ENCODE assay signal across 8 cellular contexts in genomic region chr22:19663286-19663815, GRCh38. TPM values are rescaled to one million over a fixed set of nuclear protein-coding genes. Genes with fewer than 3 reads are reported as not detected.
A peak's percentile ranks its signal among the peaks of the same experiment; 100 is the strongest.
DNase-seq lines count a peak whose midpoint lies in the region; ATAC-seq lines count a peak whose summit lies in the region.

No MANE protein-coding gene starts in this region.

- H3K4me1 Mint-ChIP-seq in naive thymus-derived CD4-positive, alpha-beta T cell = peaks cover 0 to 3% (median 0%) of the 10 kb centered on the region in 7 donors
- no peaks in the 10 kb centered on the region for H3K4me1 Mint-ChIP-seq in activated T-helper 2 cell treated with anti-CD3 and anti-CD28 coated beads, Interferon-gamma antibody, Interleukin-2, Interleukin-4, amounts not matched to agents 10 μg/mL and 5 μg/mL and 100 μg/mL, durations not matched to agents 14 hours and 24 hours and 36 hours (ENCODE audit: low read depth)

- H3K9me3 Mint-ChIP-seq in naive thymus-derived CD4-positive, alpha-beta T cell = no peaks in the 10 kb centered on the region
- H3K9me3 Mint-ChIP-seq in activated T-helper 2 cell treated with anti-CD3 and anti-CD28 coated beads, Interferon-gamma antibody, Interleukin-2, Interleukin-4, amounts not matched to agents 10 μg/mL and 5 μg/mL and 100 μg/mL, durations not matched to agents 14 hours and 24 hours and 36 hours = no peaks in the 10 kb centered on the region

- H3K4me3 Mint-ChIP-seq in naive thymus-derived CD4-positive, alpha-beta T cell = no peak overlapping the region
- H3K4me3 Mint-ChIP-seq in activated T-helper 2 cell treated with anti-CD3 and anti-CD28 coated beads, Interferon-gamma antibody, Interleukin-2, Interleukin-4, amounts not matched to agents 10 μg/mL and 5 μg/mL and 100 μg/mL, durations not matched to agents 14 hours and 24 hours and 36 hours (ENCODE audit: low read depth) = no peak overlapping the region

- no peak overlapping the region for H3K27ac ChIP-seq in naive thymus-derived CD4-positive, alpha-beta T cell (ENCODE audit: low read depth, low read length)

- H3K27me3 Mint-ChIP-seq in naive thymus-derived CD4-positive, alpha-beta T cell = peaks cover 0 to 13% (median 4%) of the 10 kb centered on the region in 5 donors
- H3K27me3 Mint-ChIP-seq in activated T-helper 2 cell treated with anti-CD3 and anti-CD28 coated beads, Interferon-gamma antibody, Interleukin-2, Interleukin-4, amounts not matched to agents 10 μg/mL and 5 μg/mL and 100 μg/mL, durations not matched to agents 14 hours and 24 hours and 36 hours (ENCODE audit: low read depth) = no peaks in the 10 kb centered on the region

- no peak overlapping the region for H3K27ac Mint-ChIP-seq in naive thymus-derived CD4-positive, alpha-beta T cell
- H3K27ac Mint-ChIP-seq in activated T-helper 2 cell treated with anti-CD3 and anti-CD28 coated beads, Interferon-gamma antibody, Interleukin-2, Interleukin-4, amounts not matched to agents 10 μg/mL and 5 μg/mL and 100 μg/mL, durations not matched to agents 14 hours and 24 hours and 36 hours = no peak overlapping the region

- intact Hi-C loops in naive thymus-derived CD4-positive, alpha-beta T cell (cut with micrococcal nuclease) = no loop called here
- intact Hi-C loops in activated T-helper 2 cell treated with anti-CD3 and anti-CD28 coated beads, Interferon-gamma antibody, Interleukin-2, Interleukin-4, amounts not matched to agents 10 μg/mL and 5 μg/mL and 100 μg/mL, durations not matched to agents 14 hours and 24 hours and 36 hours (cut with micrococcal nuclease) = no loop called here

- peak; percentile 83 for DNase-seq in DMS 273 treated with DMSO at 0.1 percent for 48 hours (lab: John Stamatoyannopoulos, UW)
- peak; percentile 76 for DNase-seq in NCI-H1092 (lab: John Stamatoyannopoulos, UW)
- peak; percentile 77 for DNase-seq in brain pericyte (ENCODE audit: low read depth, low spot score)
- no peak for DNase-seq in naive thymus-derived CD4-positive, alpha-beta T cell
- DNase-seq in hypothalamus (lab: John Stamatoyannopoulos, UW) = no peak
- DNase-seq in activated T-helper 2 cell treated with anti-CD3 and anti-CD28 coated beads, Interferon-gamma antibody, Interleukin-2, Interleukin-4, amounts not matched to agents 10 μg/mL and 5 μg/mL and 100 μg/mL, durations not matched to agents 14 hours and 24 hours and 36 hours (ENCODE audit: low spot score) = no peak

- no peaks in the 10 kb centered on the region for H3K9me3 ChIP-seq in naive thymus-derived CD4-positive, alpha-beta T cell (ENCODE audit: control insufficient read depth in 2 of 3, low read length in 3 of 3)

- no peak overlapping the region for H3K4me3 ChIP-seq in naive thymus-derived CD4-positive, alpha-beta T cell (ENCODE audit: low read length)

- no peaks in the 10 kb centered on the region for H3K27me3 ChIP-seq in naive thymus-derived CD4-positive, alpha-beta T cell (ENCODE audit: control insufficient read depth in 2 of 2, insufficient read depth in 2 of 2, low read length in 2 of 2)

- ATAC-seq in naive thymus-derived CD4-positive, alpha-beta T cell = peak; percentile 27
- ATAC-seq in GM19351 (IDR thresholded peaks at IDR 0.05; ENCODE audit: unreplicated experiment) = no peak
- no peak for ATAC-seq in HG03460 (IDR thresholded peaks at IDR 0.05; ENCODE audit: unreplicated experiment)

- POLR2A ChIA-PET in naive thymus-derived CD4-positive, alpha-beta T cell (lab: Charles Lee) = no interaction called here

- CTCF ChIA-PET in naive thymus-derived CD4-positive, alpha-beta T cell (lab: Charles Lee) = interaction anchor here (0.7 kb wide), 1 partner anchor 14 kb away, joined by 3 read pairs; no protein-coding TSS in a partner anchor

- H3K4me1 ChIP-seq in naive thymus-derived CD4-positive, alpha-beta T cell (ENCODE audit: control insufficient read depth in 2 of 2, insufficient read depth in 2 of 2, low read length in 2 of 2) = no peaks in the 10 kb centered on the region

- H3K36me3 Mint-ChIP-seq in naive thymus-derived CD4-positive, alpha-beta T cell = no peaks in the 10 kb centered on the region
- H3K36me3 Mint-ChIP-seq in activated T-helper 2 cell treated with anti-CD3 and anti-CD28 coated beads, Interferon-gamma antibody, Interleukin-2, Interleukin-4, amounts not matched to agents 10 μg/mL and 5 μg/mL and 100 μg/mL, durations not matched to agents 14 hours and 24 hours and 36 hours (ENCODE audit: low read depth) = no peaks in the 10 kb centered on the region

- no peaks in the 10 kb centered on the region for H3K36me3 ChIP-seq in naive thymus-derived CD4-positive, alpha-beta T cell (ENCODE audit: control insufficient read depth in 2 of 3, insufficient read depth in 3 of 3, low read length in 3 of 3)

RNA-seq across cellular contexts. Expression of gene SEPTIN5, which starts 51.0 kb away (rescaled TPM):
- total RNA-seq in naive thymus-derived CD4-positive, alpha-beta T cell = 1 to 10 TPM in 1 of 5 experiments, under 1 TPM in 2, not detected in 2; 0.22 to 4.2 (median 0.66) TPM
- under 1 TPM in 1 of 2 donors, not detected in 1; 0.32 TPM for polyA plus RNA-seq in naive thymus-derived CD4-positive, alpha-beta T cell
- total RNA-seq in activated T-helper 2 cell treated with anti-CD3 and anti-CD28 coated beads, Interferon-gamma antibody, Interleukin-2, Interleukin-4, amounts not matched to agents 10 μg/mL and 5 μg/mL and 100 μg/mL, durations not matched to agents 14 hours and 24 hours and 36 hours = 0.71 and 1.5 TPM in 2 replicates

RNA-seq across cellular contexts. Expression of gene GP1BB, which starts 60.0 kb away (rescaled TPM):
- total RNA-seq in naive thymus-derived CD4-positive, alpha-beta T cell = 1 to 10 TPM in 1 of 5 experiments, under 1 TPM in 1, not detected in 3; 0.40 to 3.0 TPM
- not detected for polyA plus RNA-seq in naive thymus-derived CD4-positive, alpha-beta T cell
- not detected in 2 replicates for total RNA-seq in activated T-helper 2 cell treated with anti-CD3 and anti-CD28 coated beads, Interferon-gamma antibody, Interleukin-2, Interleukin-4, amounts not matched to agents 10 μg/mL and 5 μg/mL and 100 μg/mL, durations not matched to agents 14 hours and 24 hours and 36 hours

Comparison
In these comparisons a context has a peak if more than half of its experiments do, and no peak if none do; other contexts are left out.
1. DNase-seq: peak in DMS 273 treated with DMSO at 0.1 percent for 48 hours (single experiment), NCI-H1092 (single experiment) and brain pericyte (single experiment); none in naive thymus-derived CD4-positive, alpha-beta T cell (0 of 9), hypothalamus (0 of 51) and activated T-helper 2 cell treated with anti-CD3 and anti-CD28 coated beads, Interferon-gamma antibody, Interleukin-2, Interleukin-4, amounts not matched to agents 10 μg/mL and 5 μg/mL and 100 μg/mL, durations not matched to agents 14 hours and 24 hours and 36 hours (single experiment).